In the genomic region with DNA sequence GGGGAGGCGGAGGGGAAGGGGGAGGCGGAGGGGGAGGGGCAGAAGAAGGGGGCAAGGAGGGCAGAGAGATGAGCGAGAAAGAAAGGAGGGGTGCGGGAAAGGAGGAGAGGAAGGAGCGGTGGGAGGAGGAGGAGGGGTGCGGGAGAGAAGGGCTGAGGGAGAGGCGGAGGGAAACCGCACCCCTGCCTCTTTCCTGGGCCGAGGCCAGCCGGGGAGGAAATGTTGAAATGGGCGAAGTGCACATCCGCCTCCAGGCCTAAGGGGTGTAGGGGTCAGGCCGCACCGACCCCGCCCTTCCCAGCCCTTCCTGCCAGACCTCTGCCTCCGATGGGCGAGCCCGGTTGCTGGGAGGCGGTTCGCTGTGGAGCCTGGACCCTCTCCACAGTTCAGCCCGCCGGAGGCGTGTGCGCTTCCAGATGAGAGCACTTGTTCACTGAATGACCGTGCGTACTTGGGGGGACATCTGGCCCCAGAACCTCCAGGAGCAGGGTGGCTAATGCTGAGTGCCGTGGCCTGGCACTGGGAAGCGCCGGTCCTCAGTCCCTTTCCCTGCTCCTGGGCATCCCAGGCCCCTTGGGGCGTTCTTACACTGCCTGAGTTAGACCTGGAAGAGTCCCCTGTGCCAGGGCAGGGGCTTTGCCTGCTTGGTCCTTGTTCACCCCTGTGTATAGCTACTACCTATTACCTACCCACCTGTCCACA, we compare ENCODE assay signal across 8 cellular contexts.
DNase-seq lines count a peak whose midpoint lies in the region; ATAC-seq and TF ChIP-seq lines count a peak whose summit lies in the region.

No MANE protein-coding gene starts in this region.

- peak overlapping the region; percentile 71 for H3K4me2 ChIP-seq in OCI-LY3 (ENCODE audit: low read length)

- intact Hi-C loops in Right ventricle myocardium inferior (cut with DNase I) (loop anchor here (5.0 kb wide), 2 partner anchors 46 to 181 kb away; no protein-coding TSS in a partner anchor), ovary (cut with DNase I) (loop anchor here in 1 of 4 donors (5.0 to 10.0 kb wide), 2 partner anchors 138 to 271 kb away; no protein-coding TSS in a partner anchor)

- peak overlapping the region; percentile 75 for H3K9ac ChIP-seq in OCI-LY3 (ENCODE audit: low read length)

- TF ChIP-seq CTCF in OCI-LY3 (IDR thresholded peaks at IDR 0.05; ENCODE audit: low read depth, low read length): no peak
- TF ChIP-seq CTCF in ovary (IDR thresholded peaks at IDR 0.05): no peak

- peaks cover 65% of the 10 kb centered on the region for H3K4me1 Mint-ChIP-seq in activated naive CD4-positive, alpha-beta T cell treated with anti-CD3 and anti-CD28 coated beads, Interleukin-2, amount 10 ng/mL, durations not matched to agents 7 days and 5 days

- peaks cover 10% of the 10 kb centered on the region for H3K27me3 Mint-ChIP-seq in activated naive CD4-positive, alpha-beta T cell treated with anti-CD3 and anti-CD28 coated beads, Interleukin-2, amount 10 ng/mL, durations not matched to agents 7 days and 5 days

- no peaks in the 10 kb centered on the region for H3K27me3 ChIP-seq in OCI-LY3 (ENCODE audit: low read depth, low read length)
- H3K27me3 ChIP-seq in ovary: no peaks in the 10 kb centered on the region

- CTCF ChIA-PET in activated naive CD4-positive, alpha-beta T cell treated with anti-CD3 and anti-CD28 coated beads, Interleukin-2, amount 10 ng/mL, durations not matched to agents 7 days and 5 days (lab: Charles Lee): interaction anchor here (0.7 kb wide), 1 partner anchor 51 kb away, joined by 3 read pairs; no protein-coding TSS in a partner anchor

- H3K4me3 Mint-ChIP-seq in activated naive CD4-positive, alpha-beta T cell treated with anti-CD3 and anti-CD28 coated beads, Interleukin-2, amount 10 ng/mL, durations not matched to agents 7 days and 5 days: peak overlapping the region; percentile 77

- peaks cover 2% of the 10 kb centered on the region for H3K9me3 Mint-ChIP-seq in activated naive CD4-positive, alpha-beta T cell treated with anti-CD3 and anti-CD28 coated beads, Interleukin-2, amount 10 ng/mL, durations not matched to agents 7 days and 5 days

- peak; percentile 89 for DNase-seq in CD1c-positive myeloid dendritic cell (ENCODE audit: extremely low spot score)
- peak; percentile 81 for DNase-seq in GM19238 (ENCODE audit: insufficient read length, low spot score)
- DNase-seq in activated naive CD4-positive, alpha-beta T cell treated with anti-CD3 and anti-CD28 coated beads, Interleukin-2, amount 10 ng/mL, durations not matched to agents 7 days and 5 days: peak; percentile 82
- DNase-seq in Right ventricle myocardium inferior (ENCODE audit: missing footprints): peak; percentile 97
- peak; percentile 78 to 92 (median 85) for DNase-seq in ovary
- no peak for DNase-seq in NCI-H128 (lab: John Stamatoyannopoulos, UW; ENCODE audit: unreplicated experiment)

- H3K36me3 ChIP-seq in OCI-LY3 (replicated peaks; ENCODE audit: low read depth, low read length) (peaks cover 2% of the 10 kb centered on the region), ovary (no peaks in the 10 kb centered on the region)

- peak; percentile 28 for ATAC-seq in HG03354 (IDR thresholded peaks at IDR 0.05; ENCODE audit: poor library complexity, severe bottlenecking, unreplicated experiment)
- peak; percentile 84 for ATAC-seq in Right ventricle myocardium inferior

- H3K36me3 Mint-ChIP-seq in activated naive CD4-positive, alpha-beta T cell treated with anti-CD3 and anti-CD28 coated beads, Interleukin-2, amount 10 ng/mL, durations not matched to agents 7 days and 5 days: peaks cover 5% of the 10 kb centered on the region

- H3K27ac ChIP-seq in OCI-LY3 (ENCODE audit: low read length) (peak overlapping the region; percentile 68), ovary (no peak overlapping the region)

- peak overlapping the region; percentile 54 for H2AFZ ChIP-seq in OCI-LY3 (ENCODE audit: low read depth, low read length)

- H3K27ac Mint-ChIP-seq in activated naive CD4-positive, alpha-beta T cell treated with anti-CD3 and anti-CD28 coated beads, Interleukin-2, amount 10 ng/mL, durations not matched to agents 7 days and 5 days: peak overlapping the region; percentile 94

- no peaks in the 10 kb centered on the region for H4K20me1 ChIP-seq in OCI-LY3 (ENCODE audit: insufficient read depth, low read length)

- TF ChIP-seq EP300 in ovary (IDR thresholded peaks at IDR 0.05): no peak

- no peak for TF ChIP-seq POLR2A in ovary (IDR thresholded peaks at IDR 0.05)

- H3K4me3 ChIP-seq in OCI-LY3 (ENCODE audit: low read length) (peak overlapping the region; percentile 90), ovary (peak overlapping the region; percentile 42)

- 9 to 12% (median 11%) methylated on average over 29 to 30 of the region's 30 CpGs for WGBS in ovary, 3 donors

- H3K79me2 ChIP-seq in OCI-LY3 (ENCODE audit: low read length): no peaks in the 10 kb centered on the region

- peaks cover 20% of the 10 kb centered on the region for H3K4me1 ChIP-seq in OCI-LY3 (ENCODE audit: low read length)
- H3K4me1 ChIP-seq in ovary (ENCODE audit: insufficient read depth): peaks cover 8% of the 10 kb centered on the region

- peaks cover 3% of the 10 kb centered on the region; the same call in 1 of the 2 replicates for H3K9me3 ChIP-seq in OCI-LY3 (ENCODE audit: insufficient read depth, low read length)
- no peaks in the 10 kb centered on the region for H3K9me3 ChIP-seq in ovary
